Comparison of ENCODE assay signal across 14 cellular contexts in genomic region chr2:109212836-109213563, GRCh38.
A peak's percentile ranks its signal among the peaks of the same experiment; 100 is the strongest.
DNase-seq lines count a peak whose midpoint lies in the region; ATAC-seq and TF ChIP-seq lines count a peak whose summit lies in the region.
"Had no signal": no experiment of that assay in that cellular context is flagged by ENCODE, and none has a peak within 500 bp of the region (broad histone marks: within the 10 kb centered on the region; RNA-seq: fewer than 3 reads in every experiment).

No MANE protein-coding gene starts in this region.

- H3K9me3 ChIP-seq in osteoblast (ENCODE audit: low read depth, low read length) = no peaks in the 10 kb centered on the region
- H3K9me3 ChIP-seq: mucosa of descending colon, prostate gland had no signal

- peaks cover 3% of the 10 kb centered on the region for H3K36me3 Mint-ChIP-seq in IgD-negative memory B cell
- H3K36me3 Mint-ChIP-seq in activated naive CD8-positive, alpha-beta T cell treated with anti-CD3 and anti-CD28 coated beads, Interleukin-2, amount 50 U/mL, for 24 hours (ENCODE audit: low read depth) = peaks cover 2% of the 10 kb centered on the region

- H3K9me3 Mint-ChIP-seq in IgD-negative memory B cell = no peaks in the 10 kb centered on the region
- H3K9me3 Mint-ChIP-seq in activated naive CD8-positive, alpha-beta T cell treated with anti-CD3 and anti-CD28 coated beads, Interleukin-2, amount 50 U/mL, for 24 hours = no peaks in the 10 kb centered on the region

- peaks cover 63% of the 10 kb centered on the region for H3K79me2 ChIP-seq in osteoblast (ENCODE audit: insufficient read depth, low read length)

- H4K20me1 ChIP-seq in osteoblast (ENCODE audit: insufficient read depth, low read length) = peaks cover 81% of the 10 kb centered on the region

- peaks cover 47% of the 10 kb centered on the region for H3K27me3 Mint-ChIP-seq in IgD-negative memory B cell
- H3K27me3 Mint-ChIP-seq in activated naive CD8-positive, alpha-beta T cell treated with anti-CD3 and anti-CD28 coated beads, Interleukin-2, amount 50 U/mL, for 24 hours = peaks cover 69% of the 10 kb centered on the region

- no peak for ATAC-seq in activated naive CD8-positive, alpha-beta T cell treated with anti-CD3 and anti-CD28 coated beads, Interleukin-2, amount 50 U/mL, for 24 hours
- no peak for ATAC-seq in GM18858 (IDR thresholded peaks at IDR 0.05; ENCODE audit: unreplicated experiment)
- ATAC-seq in GM18520 (IDR thresholded peaks at IDR 0.05; ENCODE audit: unreplicated experiment) = no peak

- DNase-seq in NCI-H2107 treated with DMSO at 0.1 percent for 48 hours (lab: John Stamatoyannopoulos, UW; ENCODE audit: unreplicated experiment) (peak; percentile 7), NCI-H2107 (lab: John Stamatoyannopoulos, UW) (no peak), osteoblast (ENCODE audit: insufficient read length, low spot score, missing footprints) (no peak), SKM-1 (lab: John Stamatoyannopoulos, UW; ENCODE audit: unreplicated experiment) (no peak)
- no peak for DNase-seq in activated naive CD8-positive, alpha-beta T cell treated with anti-CD3 and anti-CD28 coated beads, Interleukin-2, amount 50 U/mL, for 24 hours
- DNase-seq: amygdala, mucosa of descending colon, NCI-H1930, NCI-H82 had no signal

- H3K4me2 ChIP-seq in osteoblast (ENCODE audit: insufficient read depth, low read length) = peak overlapping the region; percentile 63

- H3K27ac ChIP-seq in osteoblast (ENCODE audit: low read depth, low read length) = no peak overlapping the region
- H3K27ac ChIP-seq: 22Rv1, prostate gland had no signal

- peaks cover 49% of the 10 kb centered on the region for H3K4me1 ChIP-seq in osteoblast (ENCODE audit: insufficient read depth, low read length)

- peak overlapping the region in 2 of 3 donors; percentile 5 to 24 for H3K27ac Mint-ChIP-seq in IgD-negative memory B cell
- peak overlapping the region; percentile 95 for H3K27ac Mint-ChIP-seq in activated naive CD8-positive, alpha-beta T cell treated with anti-CD3 and anti-CD28 coated beads, Interleukin-2, amount 50 U/mL, for 24 hours

- H2AFZ ChIP-seq in osteoblast (ENCODE audit: low read length) = no peak overlapping the region

- H3K4me1 Mint-ChIP-seq in IgD-negative memory B cell = peaks cover 16 to 39% (median 23%) of the 10 kb centered on the region in 3 donors
- H3K4me1 Mint-ChIP-seq in activated naive CD8-positive, alpha-beta T cell treated with anti-CD3 and anti-CD28 coated beads, Interleukin-2, amount 50 U/mL, for 24 hours = peaks cover 79% of the 10 kb centered on the region

- TF ChIP-seq CTCF in osteoblast (IDR thresholded peaks at IDR 0.05; ENCODE audit: extremely low read depth, low read depth, low read length) = no peak

- no peak overlapping the region for H3K4me3 ChIP-seq in osteoblast (ENCODE audit: insufficient read depth, low read length)
- H3K4me3 ChIP-seq: mucosa of descending colon, prostate gland had no signal

- H3K27me3 ChIP-seq in osteoblast (ENCODE audit: insufficient read depth, low read length) = no peaks in the 10 kb centered on the region

- peak overlapping the region in 1 of 4 donors; percentile 85 for H3K4me3 Mint-ChIP-seq in IgD-negative memory B cell
- peak overlapping the region; percentile 70 for H3K4me3 Mint-ChIP-seq in activated naive CD8-positive, alpha-beta T cell treated with anti-CD3 and anti-CD28 coated beads, Interleukin-2, amount 50 U/mL, for 24 hours

- no peaks in the 10 kb centered on the region for H3K36me3 ChIP-seq in osteoblast (ENCODE audit: insufficient read depth, low read length)
- H3K36me3 ChIP-seq: prostate gland had no signal
